Comparison of ENCODE assay signal across 21 cellular contexts in genomic region chr11:133180201-133180600, GRCh38.
"Had no signal": no experiment of that assay in that cellular context is flagged by ENCODE, and none has a peak within 500 bp of the region (broad histone marks: within the 10 kb centered on the region; RNA-seq: fewer than 3 reads in every experiment).

No MANE protein-coding gene starts in this region.

- H3K4me3 ChIP-seq: gastrocnemius medialis, heart right ventricle, psoas muscle, right lobe of liver, spleen, testis, tibial nerve had no signal

- H3K36me3 ChIP-seq: gastrocnemius medialis, heart right ventricle, right lobe of liver, spleen, tibial nerve had no signal

- H3K27ac ChIP-seq: gastrocnemius medialis, heart right ventricle, parathyroid adenoma, psoas muscle, right lobe of liver, spleen, testis, tibial nerve had no signal

- DNase-seq: effector memory CD4-positive, alpha-beta T cell; gastrocnemius medialis; heart right ventricle; islet precursor cell; mammary epithelial cell; naive thymus-derived CD4-positive, alpha-beta T cell; nephron progenitor cell; psoas muscle; retina; right lobe of liver; spleen; stimulated activated CD4-positive, alpha-beta T cell treated with anti-CD3 and anti-CD28 coated beads, Interleukin-2, amount 100 ng/mL, for 24 hours; stimulated activated CD4-positive, alpha-beta T cell treated with anti-CD3 and anti-CD28 coated beads, Interleukin-4, amount 100 ng/mL, for 4 hours; stimulated activated naive B cell treated with anti-CD40 and anti-IgM and Interleukin-4, amounts not matched to agents 10 μg/mL and 1 μg/mL and 100 μg/mL, for 72 hours; stimulated activated naive CD8-positive, alpha-beta T cell treated with anti-CD3 and anti-CD28 coated beads, Interleukin-15, amount 100 ng/mL, for 72 hours; testis had no signal

- H3K79me2 ChIP-seq: parathyroid adenoma had no signal

- ATAC-seq: esophagus mucosa; gastrocnemius medialis; heart right ventricle; left lobe of liver; naive thymus-derived CD4-positive, alpha-beta T cell; psoas muscle; right lobe of liver; stimulated activated naive CD8-positive, alpha-beta T cell treated with anti-CD3 and anti-CD28 coated beads, Interleukin-15, amount 100 ng/mL, for 72 hours had no signal

- H3K4me1 ChIP-seq: heart right ventricle, parathyroid adenoma, psoas muscle, right lobe of liver, testis, tibial nerve had no signal

- FAIRE-seq: endometrium had no signal

- H2AFZ ChIP-seq: parathyroid adenoma had no signal

- H3K9me3 ChIP-seq: gastrocnemius medialis, heart right ventricle, psoas muscle, right lobe of liver, spleen, testis, tibial nerve had no signal

- H3K27me3 ChIP-seq: gastrocnemius medialis, right lobe of liver, testis, tibial nerve had no signal
